18 cellular contexts compared by ENCODE assay signal in genomic region chr20:2042400-2042799, GRCh38.
DNase-seq lines count a peak whose midpoint lies in the region; ATAC-seq and TF ChIP-seq lines count a peak whose summit lies in the region.
"Had no signal": no experiment of that assay in that cellular context is flagged by ENCODE, and none has a peak within 500 bp of the region (broad histone marks: within the 10 kb centered on the region; RNA-seq: fewer than 3 reads in every experiment).

No MANE protein-coding gene starts in this region.

- H3K4me3 ChIP-seq in epithelial cell of esophagus (ENCODE audit: low read length) (no peak overlapping the region), retinal pigment epithelial cell (ENCODE audit: low read length) (no peak overlapping the region)
- H3K4me3 ChIP-seq: transverse colon had no signal

- peaks cover 9% of the 10 kb centered on the region for H3K27me3 Mint-ChIP-seq in activated naive CD8-positive, alpha-beta T cell treated with anti-CD3 and anti-CD28 coated beads, Interleukin-2, amount 50 U/mL, for 24 hours

- peak; percentile 72 for DNase-seq in ELR (ENCODE audit: low read depth)
- DNase-seq in MV-4-11 (lab: John Stamatoyannopoulos, UW) = peak; percentile 12
- DNase-seq in epithelial cell of esophagus (ENCODE audit: low read depth) = peak; percentile 62
- DNase-seq in retinal pigment epithelial cell (ENCODE audit: low read depth) = peak; percentile 12
- no peak for DNase-seq in SHP77 treated with DMSO at 0.1 percent for 48 hours (lab: John Stamatoyannopoulos, UW)
- DNase-seq in KG1 (lab: John Stamatoyannopoulos, UW) = no peak
- no peak for DNase-seq in activated naive CD8-positive, alpha-beta T cell treated with anti-CD3 and anti-CD28 coated beads, Interleukin-2, amount 50 U/mL, for 24 hours
- DNase-seq in posterior cingulate gyrus = no peak
- DNase-seq: activated naive CD4-positive, alpha-beta T cell treated with anti-CD3 and anti-CD28 coated beads, Interleukin-2, amount 10 ng/mL, durations not matched to agents 7 days and 5 days; hippocampal formation; NCI-H1105 treated with DMSO at 0.1 percent for 48 hours; NCI-H345; right cardiac atrium; SW 1271; transverse colon had no signal

- TF ChIP-seq CTCF in epithelial cell of esophagus (IDR thresholded peaks at IDR 0.05; ENCODE audit: insufficient read depth, low read depth, low read length, missing control alignments) = no peak
- no peak for TF ChIP-seq CTCF in retinal pigment epithelial cell (conservative IDR thresholded peaks at IDR 0.05; ENCODE audit: low read depth, low read length)

- H3K9me3 Mint-ChIP-seq in activated naive CD8-positive, alpha-beta T cell treated with anti-CD3 and anti-CD28 coated beads, Interleukin-2, amount 50 U/mL, for 24 hours = no peaks in the 10 kb centered on the region
- H3K9me3 Mint-ChIP-seq: activated naive CD4-positive, alpha-beta T cell treated with anti-CD3 and anti-CD28 coated beads, Interleukin-2, amount 10 ng/mL, durations not matched to agents 7 days and 5 days; central memory CD8-positive, alpha-beta T cell; natural killer cell treated with Interleukin-12 subunit alpha and Interleukin-12 subunit beta and Interleukin-15 and Interleukin-18, amount 100 ng/mL, for 72 hours; stimulated activated effector memory CD8-positive, alpha-beta T cell treated with anti-CD3 and anti-CD28 coated beads, Interleukin-12 subunit alpha, Interleukin-12 subunit beta, amount 100 ng/mL, for 72 hours had no signal

- H3K4me1 Mint-ChIP-seq in activated naive CD8-positive, alpha-beta T cell treated with anti-CD3 and anti-CD28 coated beads, Interleukin-2, amount 50 U/mL, for 24 hours = no peaks in the 10 kb centered on the region
- H3K4me1 Mint-ChIP-seq: activated naive CD4-positive, alpha-beta T cell treated with anti-CD3 and anti-CD28 coated beads, Interleukin-2, amount 10 ng/mL, durations not matched to agents 7 days and 5 days; central memory CD8-positive, alpha-beta T cell; stimulated activated effector memory CD8-positive, alpha-beta T cell treated with anti-CD3 and anti-CD28 coated beads, Interleukin-12 subunit alpha, Interleukin-12 subunit beta, amount 100 ng/mL, for 72 hours had no signal

- no peak overlapping the region for H3K4me3 Mint-ChIP-seq in activated naive CD8-positive, alpha-beta T cell treated with anti-CD3 and anti-CD28 coated beads, Interleukin-2, amount 50 U/mL, for 24 hours
- H3K4me3 Mint-ChIP-seq: activated naive CD4-positive, alpha-beta T cell treated with anti-CD3 and anti-CD28 coated beads, Interleukin-2, amount 10 ng/mL, durations not matched to agents 7 days and 5 days; central memory CD8-positive, alpha-beta T cell; natural killer cell treated with Interleukin-12 subunit alpha and Interleukin-12 subunit beta and Interleukin-15 and Interleukin-18, amount 100 ng/mL, for 72 hours; stimulated activated effector memory CD8-positive, alpha-beta T cell treated with anti-CD3 and anti-CD28 coated beads, Interleukin-12 subunit alpha, Interleukin-12 subunit beta, amount 100 ng/mL, for 72 hours had no signal

- no peak for ATAC-seq in activated naive CD8-positive, alpha-beta T cell treated with anti-CD3 and anti-CD28 coated beads, Interleukin-2, amount 50 U/mL, for 24 hours
- ATAC-seq: natural killer cell treated with Interleukin-12 subunit alpha and Interleukin-12 subunit beta and Interleukin-15 and Interleukin-18, amount 100 ng/mL, for 72 hours; right cardiac atrium; stimulated activated effector memory CD8-positive, alpha-beta T cell treated with anti-CD3 and anti-CD28 coated beads, Interleukin-12 subunit alpha, Interleukin-12 subunit beta, amount 100 ng/mL, for 72 hours had no signal

- no peak overlapping the region for H3K27ac Mint-ChIP-seq in activated naive CD8-positive, alpha-beta T cell treated with anti-CD3 and anti-CD28 coated beads, Interleukin-2, amount 50 U/mL, for 24 hours
- H3K27ac Mint-ChIP-seq: activated naive CD4-positive, alpha-beta T cell treated with anti-CD3 and anti-CD28 coated beads, Interleukin-2, amount 10 ng/mL, durations not matched to agents 7 days and 5 days; natural killer cell treated with Interleukin-12 subunit alpha and Interleukin-12 subunit beta and Interleukin-15 and Interleukin-18, amount 100 ng/mL, for 72 hours; stimulated activated effector memory CD8-positive, alpha-beta T cell treated with anti-CD3 and anti-CD28 coated beads, Interleukin-12 subunit alpha, Interleukin-12 subunit beta, amount 100 ng/mL, for 72 hours had no signal

- H3K36me3 Mint-ChIP-seq in activated naive CD8-positive, alpha-beta T cell treated with anti-CD3 and anti-CD28 coated beads, Interleukin-2, amount 50 U/mL, for 24 hours (ENCODE audit: low read depth) = no peaks in the 10 kb centered on the region
- H3K36me3 Mint-ChIP-seq: activated naive CD4-positive, alpha-beta T cell treated with anti-CD3 and anti-CD28 coated beads, Interleukin-2, amount 10 ng/mL, durations not matched to agents 7 days and 5 days; natural killer cell treated with Interleukin-12 subunit alpha and Interleukin-12 subunit beta and Interleukin-15 and Interleukin-18, amount 100 ng/mL, for 72 hours; stimulated activated effector memory CD8-positive, alpha-beta T cell treated with anti-CD3 and anti-CD28 coated beads, Interleukin-12 subunit alpha, Interleukin-12 subunit beta, amount 100 ng/mL, for 72 hours had no signal

- intact Hi-C loops in posterior cingulate gyrus (cut with DNase I) = no loop called here

Comparison
In these comparisons a context has a peak if more than half of its experiments do, and no peak if none do; other contexts are left out.
1. DNase-seq: peak in ELR (single experiment), MV-4-11 (single experiment), epithelial cell of esophagus (single experiment) and retinal pigment epithelial cell (single experiment); none in SHP77 treated with DMSO at 0.1 percent for 48 hours (single experiment), KG1 (single experiment), activated naive CD8-positive, alpha-beta T cell treated with anti-CD3 and anti-CD28 coated beads, Interleukin-2, amount 50 U/mL, for 24 hours (single experiment) and posterior cingulate gyrus (0 of 10).